In genomic region chr12:108360487-108360886, GRCh38 we compare ENCODE assay signal across 10 cellular contexts. TPM values are rescaled to one million over a fixed set of nuclear protein-coding genes. Genes with fewer than 3 reads are reported as not detected.
DNase-seq lines count a peak whose midpoint lies in the region; ATAC-seq and TF ChIP-seq lines count a peak whose summit lies in the region.
"Had no signal": no experiment of that assay in that cellular context is flagged by ENCODE, and none has a peak within 500 bp of the region (broad histone marks: within the 10 kb centered on the region; RNA-seq: fewer than 3 reads in every experiment).

No MANE protein-coding gene starts in this region.

- no peak for TF ChIP-seq CTCF in astrocyte of the spinal cord (IDR thresholded peaks at IDR 0.05; ENCODE audit: low read depth, low read length)
- no peak for TF ChIP-seq CTCF in testis (IDR thresholded peaks at IDR 0.05)

- H3K27ac ChIP-seq in testis: no peak overlapping the region
- H3K27ac ChIP-seq: SK-N-MC had no signal

- no peak overlapping the region for H3K9ac ChIP-seq in skeletal muscle satellite cell (ENCODE audit: low read depth, low read length)

- in situ Hi-C loops in astrocyte of the spinal cord (cut with HindIII; ENCODE audit: low sequenced_read_pairs): no loop called here

- no peaks in the 10 kb centered on the region for H3K27me3 ChIP-seq in skeletal muscle satellite cell (ENCODE audit: control insufficient read depth, insufficient read depth, low read length)
- H3K27me3 ChIP-seq in testis: no peaks in the 10 kb centered on the region

- peak overlapping the region; percentile 1 for H3K4me2 ChIP-seq in skeletal muscle satellite cell (ENCODE audit: low read length)

- H3K4me1 ChIP-seq in skeletal muscle satellite cell (ENCODE audit: control insufficient read depth, insufficient read depth, low read length): peaks cover 13% of the 10 kb centered on the region
- H3K4me1 ChIP-seq in testis: no peaks in the 10 kb centered on the region

- TF ChIP-seq POLR2A in testis (IDR thresholded peaks at IDR 0.05): no peak

- H3K4me3 ChIP-seq in astrocyte of the spinal cord (ENCODE audit: low read depth, low read length): no peak overlapping the region
- H3K4me3 ChIP-seq in skeletal muscle satellite cell (ENCODE audit: low read length): no peak overlapping the region
- no peak overlapping the region for H3K4me3 ChIP-seq in testis
- H3K4me3 ChIP-seq: SK-N-MC had no signal

- DNase-seq in astrocyte of the spinal cord (ENCODE audit: low read depth, low spot score) (peak; percentile 76), testis (no peak)
- no peak for DNase-seq in activated T-cell treated with anti-CD3 and anti-CD28 coated beads, Interleukin-2, amount 50 U/mL, for 1 hour
- DNase-seq: activated CD8-positive, alpha-beta T cell treated with anti-CD3 and anti-CD28 coated beads for 36 hours; DMS79 treated with DMSO at 0.1 percent for 48 hours had no signal

- intact Hi-C loops in testis (cut with DNase I; ENCODE audit: low total_unique reads): no loop called here

- H3K36me3 ChIP-seq in skeletal muscle satellite cell (ENCODE audit: insufficient read depth, low read length) (no peaks in the 10 kb centered on the region), testis (ENCODE audit: low read depth, missing control alignments) (no peaks in the 10 kb centered on the region)

- peak; percentile 68 for ATAC-seq in GM19023 (IDR thresholded peaks at IDR 0.05; ENCODE audit: unreplicated experiment)
- ATAC-seq in HG03060 (IDR thresholded peaks at IDR 0.05; ENCODE audit: low read depth, unreplicated experiment): peak; percentile 66
- no peak for ATAC-seq in HG03159 (IDR thresholded peaks at IDR 0.05; ENCODE audit: unreplicated experiment)
- ATAC-seq: activated CD8-positive, alpha-beta T cell treated with anti-CD3 and anti-CD28 coated beads for 36 hours had no signal

- H3K9me3 ChIP-seq in skeletal muscle satellite cell (replicated peaks; ENCODE audit: low read length) (no peaks in the 10 kb centered on the region), testis (no peaks in the 10 kb centered on the region)

RNA-seq across cellular contexts. Expression of gene CMKLR1, which starts 21.4 kb away (rescaled TPM):
- total RNA-seq in skeletal muscle satellite cell (2012; rRNA removed): 0.51 and 1.5 TPM in 2 replicates
- total RNA-seq in testis: 1 to 10 TPM; 2.4 to 4.8 TPM
- polyA plus RNA-seq in testis (ENCODE audit: insufficient read depth, low read depth, low replicate concordance): 9.5 TPM
- total RNA-seq: activated CD8-positive, alpha-beta T cell treated with anti-CD3 and anti-CD28 coated beads for 36 hours had no signal
